ENCODE assay signal across 1 cellular context in the genomic region with DNA sequence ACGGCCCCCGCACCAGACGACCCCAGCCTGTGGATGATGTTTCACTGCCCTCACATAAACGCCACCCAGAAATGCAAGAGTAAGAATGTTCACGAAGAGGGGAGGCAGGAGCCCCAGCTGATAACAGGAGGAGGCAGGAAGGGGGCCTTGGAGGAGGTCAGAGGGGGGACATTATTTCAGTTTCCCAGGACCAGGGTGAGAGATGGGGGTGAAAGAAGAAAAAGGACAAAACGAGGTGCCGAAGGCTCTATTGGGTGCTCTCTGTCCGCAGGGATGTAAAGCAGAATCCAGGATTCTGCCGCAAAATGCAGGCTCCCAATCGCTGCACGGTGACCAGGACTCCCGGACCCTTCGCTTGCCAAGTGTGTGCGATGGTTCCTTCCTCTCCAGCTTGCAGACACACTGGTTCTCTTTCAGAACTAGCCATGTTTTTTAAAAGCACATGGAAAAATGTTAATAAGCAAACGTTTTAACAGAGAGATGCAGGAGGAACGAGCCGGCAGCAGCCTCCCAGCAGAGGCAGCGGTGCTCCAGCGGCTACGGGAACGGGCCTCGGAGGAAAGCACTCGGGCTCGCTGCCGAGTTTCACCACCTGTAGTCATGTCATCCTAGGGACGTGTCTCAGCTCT.
A peak's percentile ranks its signal among the peaks of the same experiment; 100 is the strongest.
TF ChIP-seq lines count a peak whose summit lies in the region.

No MANE protein-coding gene starts in this region.

TF ChIP-seq in HEK293, 187 proteins besides CTCF, POLR2A, EP300 and RAD21 (continued from another document):
- TF ChIP-seq, protein P1, sequence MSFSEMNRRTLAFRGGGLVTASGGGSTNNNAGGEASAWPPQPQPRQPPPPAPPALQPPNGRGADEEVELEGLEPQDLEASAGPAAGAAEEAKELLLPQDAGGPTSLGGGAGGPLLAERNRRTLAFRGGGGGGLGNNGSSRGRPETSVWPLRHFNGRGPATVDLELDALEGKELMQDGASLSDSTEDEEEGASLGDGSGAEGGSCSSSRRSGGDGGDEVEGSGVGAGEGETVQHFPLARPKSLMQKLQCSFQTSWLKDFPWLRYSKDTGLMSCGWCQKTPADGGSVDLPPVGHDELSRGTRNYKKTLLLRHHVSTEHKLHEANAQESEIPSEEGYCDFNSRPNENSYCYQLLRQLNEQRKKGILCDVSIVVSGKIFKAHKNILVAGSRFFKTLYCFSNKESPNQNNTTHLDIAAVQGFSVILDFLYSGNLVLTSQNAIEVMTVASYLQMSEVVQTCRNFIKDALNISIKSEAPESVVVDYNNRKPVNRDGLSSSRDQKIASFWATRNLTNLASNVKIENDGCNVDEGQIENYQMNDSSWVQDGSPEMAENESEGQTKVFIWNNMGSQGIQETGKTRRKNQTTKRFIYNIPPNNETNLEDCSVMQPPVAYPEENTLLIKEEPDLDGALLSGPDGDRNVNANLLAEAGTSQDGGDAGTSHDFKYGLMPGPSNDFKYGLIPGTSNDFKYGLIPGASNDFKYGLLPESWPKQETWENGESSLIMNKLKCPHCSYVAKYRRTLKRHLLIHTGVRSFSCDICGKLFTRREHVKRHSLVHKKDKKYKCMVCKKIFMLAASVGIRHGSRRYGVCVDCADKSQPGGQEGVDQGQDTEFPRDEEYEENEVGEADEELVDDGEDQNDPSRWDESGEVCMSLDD (tag by site-specific recombination; IDR thresholded peaks at IDR 0.05) = 0 out of 2 replicates have a peak, but pooled peaks have one; percentile 23
- TF ChIP-seq ZNF530 (tag by site-specific recombination; IDR thresholded peaks at IDR 0.05; ENCODE audit: low read depth) (no peak), ZNF274 (IDR thresholded peaks at IDR 0.05; ENCODE audit: low read length) (no peak), ZNF274 (tag by site-specific recombination; IDR thresholded peaks at IDR 0.05; ENCODE audit: borderline replicate concordance) (no peak), GLIS2 (tag by site-specific recombination; IDR thresholded peaks at IDR 0.05) (peak; percentile 51; the same call in 1 of the 2 replicates), ZBTB17 (tag by site-specific recombination; IDR thresholded peaks at IDR 0.05) (no peak), ZNF394 (tag by site-specific recombination; IDR thresholded peaks at IDR 0.05; ENCODE audit: borderline replicate concordance) (no peak), KLF9 (tag by site-specific recombination; IDR thresholded peaks at IDR 0.05; ENCODE audit: low read depth) (no peak), ZNF48 (tag by site-specific recombination; IDR thresholded peaks at IDR 0.05) (no peak), ZNF560 (tag by site-specific recombination; IDR thresholded peaks at IDR 0.05; ENCODE audit: borderline replicate concordance) (no peak), ZNF747 (tag by site-specific recombination; IDR thresholded peaks at IDR 0.05) (no peak)
